ENCODE assay signal across 8 cellular contexts in the genomic region with DNA sequence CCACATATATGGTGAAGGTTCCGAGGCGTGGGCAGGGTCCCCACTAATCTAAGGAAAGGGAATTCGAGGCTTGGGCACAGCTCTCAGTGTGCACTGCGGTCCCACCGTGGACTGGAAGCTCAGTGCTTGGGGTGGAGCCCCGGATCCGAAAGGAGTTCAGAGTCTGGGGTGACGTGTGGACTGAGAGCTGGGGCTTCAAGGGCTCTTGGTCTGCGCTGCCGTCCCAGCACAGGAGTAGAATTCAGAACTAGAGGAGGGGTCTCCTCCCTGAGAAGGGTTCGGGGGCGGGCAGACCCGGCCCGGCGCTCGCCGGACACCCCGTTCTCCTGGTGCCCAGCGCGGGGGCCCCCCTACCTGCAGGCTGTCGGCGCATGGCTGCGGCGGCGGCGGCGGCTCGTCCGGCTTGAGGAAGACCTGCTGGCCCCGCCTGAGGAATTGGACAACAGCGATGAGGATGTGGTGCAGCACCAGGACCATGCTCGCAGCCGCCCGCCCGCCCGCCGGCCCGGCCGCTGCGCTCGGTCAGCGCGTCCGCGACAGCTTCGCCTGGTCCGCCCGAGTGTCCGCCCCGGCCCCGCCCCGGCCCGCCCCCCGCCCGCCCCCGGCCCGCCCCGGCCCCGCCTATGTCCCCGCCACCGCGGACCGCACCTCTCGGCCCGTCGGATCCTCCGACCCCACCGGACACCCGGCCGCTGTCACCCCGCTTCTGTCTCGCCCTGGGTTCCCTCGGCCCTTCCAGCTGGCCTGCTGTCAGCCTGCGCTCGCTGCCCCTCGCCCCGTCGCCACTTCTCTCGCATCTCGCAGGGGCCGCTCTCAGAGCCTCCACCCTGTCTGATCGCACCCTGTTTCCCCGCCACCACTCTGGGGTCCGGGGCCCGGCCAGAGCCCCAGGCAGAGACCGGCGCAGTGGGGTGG. TPM values are rescaled to one million over a fixed set of nuclear protein-coding genes. Genes with fewer than 3 reads are reported as not detected.
A peak's percentile ranks its signal among the peaks of the same experiment; 100 is the strongest.
DNase-seq lines count a peak whose midpoint lies in the region; ATAC-seq and TF ChIP-seq lines count a peak whose summit lies in the region.

No MANE protein-coding gene starts in this region.

- no peaks in the 10 kb centered on the region for H3K4me1 Mint-ChIP-seq in central memory CD8-positive, alpha-beta T cell

- H3K9ac ChIP-seq in PC-3 (ENCODE audit: low read length) (no peak overlapping the region), stomach smooth muscle (ENCODE audit: low read length in 2 of 2) (peak overlapping the region; percentile 17 to 62)

- TF ChIP-seq CTCF in PC-3 (conservative IDR thresholded peaks at IDR 0.05; ENCODE audit: low read depth, low read length) (no peak), left lung (IDR thresholded peaks at IDR 0.05) (no peak)

- H3K4me3 ChIP-seq in PC-3 (ENCODE audit: low read length), result peak overlapping the region; percentile 72
- peak overlapping the region; percentile 33 to 42 for H3K4me3 ChIP-seq in left lung
- peak overlapping the region; percentile 75 to 81 for H3K4me3 ChIP-seq in stomach smooth muscle (ENCODE audit: low read length in 2 of 2)

- H3K36me3 Mint-ChIP-seq in central memory CD8-positive, alpha-beta T cell (ENCODE audit: insufficient read depth), result peaks cover 4% of the 10 kb centered on the region

- no peaks in the 10 kb centered on the region for H4K20me1 ChIP-seq in PC-3 (ENCODE audit: low read length)

- no TSS peak for BruUV-seq in PC-3 (replicated peaks; lab: Mats Ljungman, UMichigan)

- H3K9me3 ChIP-seq in PC-3 (ENCODE audit: low read length) (no peaks in the 10 kb centered on the region), left lung (no peaks in the 10 kb centered on the region), stomach smooth muscle (ENCODE audit: control insufficient read depth in 2 of 2, low read length in 2 of 2) (no peaks in the 10 kb centered on the region)

- no peaks in the 10 kb centered on the region for H3F3A ChIP-seq in PC-3 (ENCODE audit: low read length, unreplicated experiment)

- no peaks in the 10 kb centered on the region for H3K9me3 Mint-ChIP-seq in central memory CD8-positive, alpha-beta T cell

- no peaks in the 10 kb centered on the region for H3K79me2 ChIP-seq in PC-3 (ENCODE audit: low read length)

- POLR2A ChIA-PET in PC-3 (lab: Charles Lee; ENCODE audit: unreplicated experiment), result no interaction called here

- H3K4me2 ChIP-seq in PC-3 (ENCODE audit: low read length), result peak overlapping the region; percentile 96

- ATAC-seq in PC-3 (peak; percentile 69), left lung (peak; percentile 80)
- peak; percentile 30 for ATAC-seq in central memory CD8-positive, alpha-beta T cell (replicated peaks; ENCODE audit: extremely low read depth, poor library complexity, severe bottlenecking)

- H3K27ac ChIP-seq in PC-3 (ENCODE audit: low read length), result no peak overlapping the region
- H3K27ac ChIP-seq in left lung, result no peak overlapping the region
- H3K27ac ChIP-seq in stomach smooth muscle (ENCODE audit: low read length), result no peak overlapping the region

- CTCF ChIA-PET in PC-3 (lab: Charles Lee), result interaction anchor here (0.5 to 0.7 kb wide), 2 partner anchors 58 to 164 kb away, joined by 3 read pairs; no protein-coding TSS in a partner anchor

- H3K4me1 ChIP-seq in PC-3 (ENCODE audit: insufficient read depth, low read length), result peaks cover 17% of the 10 kb centered on the region
- peaks cover 7 to 21% of the 10 kb centered on the region in 2 donors for H3K4me1 ChIP-seq in left lung
- H3K4me1 ChIP-seq in stomach smooth muscle (ENCODE audit: control insufficient read depth, insufficient read depth, low read length), result peaks cover 51% of the 10 kb centered on the region

- H3K36me3 ChIP-seq in PC-3 (ENCODE audit: low read depth, low read length), result no peaks in the 10 kb centered on the region
- no peaks in the 10 kb centered on the region for H3K36me3 ChIP-seq in left lung
- H3K36me3 ChIP-seq in stomach smooth muscle (ENCODE audit: control insufficient read depth in 2 of 2, insufficient read depth in 2 of 2, low read length in 2 of 2), result no peaks in the 10 kb centered on the region

- H2AFZ ChIP-seq in PC-3 (ENCODE audit: low read length), result peak overlapping the region; percentile 87

- H3K27me3 Mint-ChIP-seq in central memory CD8-positive, alpha-beta T cell, result peaks cover 9% of the 10 kb centered on the region

- H3K9me2 ChIP-seq in PC-3 (replicated peaks; ENCODE audit: low read length), result no peaks in the 10 kb centered on the region

- DNase-seq in NCI-H510A treated with DMSO at 0.1 percent for 48 hours (lab: John Stamatoyannopoulos, UW) (peak; percentile 47), NCI-H510A (lab: John Stamatoyannopoulos, UW) (no peak), PC-3 (peak; percentile 40), left lung (peak in 1 of 2 donors; percentile 85), NCI-H187 treated with DMSO at 0.1 percent for 48 hours (lab: John Stamatoyannopoulos, UW) (no peak), NCI-H1092 treated with DMSO at 0.1 percent for 48 hours (lab: John Stamatoyannopoulos, UW) (no peak)
- DNase-seq in central memory CD8-positive, alpha-beta T cell (ENCODE audit: low spot score in 2 of 2), result no peak

- peaks cover 18% of the 10 kb centered on the region for H3K27me3 ChIP-seq in PC-3 (ENCODE audit: low read length)
- H3K27me3 ChIP-seq in left lung, result peaks cover 11 to 69% of the 10 kb centered on the region in 2 donors
- no peaks in the 10 kb centered on the region for H3K27me3 ChIP-seq in stomach smooth muscle (ENCODE audit: control insufficient read depth in 1 of 2, insufficient read depth in 2 of 2, low read length in 2 of 2)

- intact Hi-C loops in PC-3 (cut with micrococcal nuclease) (loop anchor here (1.0 to 2.0 kb wide), 2 partner anchors 57 to 171 kb away; no protein-coding TSS in a partner anchor), left lung (cut with DNase I) (loop anchor here in 1 of 2 donors (5.0 to 10.0 kb wide), 2 partner anchors 55 to 167 kb away; no protein-coding TSS in a partner anchor)

- peak overlapping the region; percentile 62 for H3K4me3 Mint-ChIP-seq in central memory CD8-positive, alpha-beta T cell

- H3K27ac Mint-ChIP-seq in central memory CD8-positive, alpha-beta T cell (ENCODE audit: low read depth), result no peak overlapping the region

RNA-seq across cellular contexts. Expression of a gene that starts 32.1 kb away (rescaled TPM):
- total RNA-seq in PC-3 (2014; rRNA removed) (2.6 and 2.7 TPM in 2 replicates), left lung (10 to 100 TPM in 1 of 2 donors, 1 to 10 TPM in 1; 9.7 to 13.8 TPM)

Comparison
In these comparisons a context has a peak if more than half of its experiments do, and no peak if none do; other contexts are left out.
1. DNase-seq: peak in NCI-H510A treated with DMSO at 0.1 percent for 48 hours (single experiment) and PC-3 (single experiment); none in NCI-H510A (single experiment), central memory CD8-positive, alpha-beta T cell (0 of 2), NCI-H187 treated with DMSO at 0.1 percent for 48 hours (single experiment) and NCI-H1092 treated with DMSO at 0.1 percent for 48 hours (single experiment).
2. ATAC-seq: peak in every context shown above with its lines; median percentile 80 in left lung; 69 in PC-3; 30 in central memory CD8-positive, alpha-beta T cell.
3. Peak in every context shown above with its lines, with median percentiles within 50 percentile points of each other: H3K4me3 ChIP-seq.